In genomic region chr10:98748298-98748697, GRCh38 we compare ENCODE assay signal across 8 cellular contexts.
DNase-seq lines count a peak whose midpoint lies in the region; ATAC-seq and TF ChIP-seq lines count a peak whose summit lies in the region.

No MANE protein-coding gene starts in this region.

- no peak overlapping the region for H3K4me3 Mint-ChIP-seq in glutamatergic neuron (ENCODE audit: unreplicated experiment)

- ATAC-seq in GM18858 (IDR thresholded peaks at IDR 0.05; ENCODE audit: unreplicated experiment) (peak; percentile 44), HG03095 (IDR thresholded peaks at IDR 0.05; ENCODE audit: unreplicated experiment) (no peak), HG02588 (IDR thresholded peaks at IDR 0.05; ENCODE audit: unreplicated experiment) (no peak)

- H3K36me3 Mint-ChIP-seq in glutamatergic neuron (ENCODE audit: unreplicated experiment), result no peaks in the 10 kb centered on the region

- H3K27me3 Mint-ChIP-seq in glutamatergic neuron (ENCODE audit: unreplicated experiment), result no peaks in the 10 kb centered on the region

- peak; percentile 63 for TF ChIP-seq CTCF in glutamatergic neuron (IDR thresholded peaks at IDR 0.05; ENCODE audit: partially characterized antibody, unreplicated experiment)

- H3K9me3 Mint-ChIP-seq in glutamatergic neuron (ENCODE audit: unreplicated experiment), result no peaks in the 10 kb centered on the region

- DNase-seq in AG20443 (ENCODE audit: low spot score) (peak; percentile 22), RKO (ENCODE audit: low spot score) (peak; percentile 61), glutamatergic neuron (peak; percentile 21), NCI-H2107 treated with DMSO at 0.1 percent for 48 hours (lab: John Stamatoyannopoulos, UW; ENCODE audit: unreplicated experiment) (no peak)
- no peak for DNase-seq in stimulated activated CD4-positive, alpha-beta T cell treated with anti-CD3 and anti-CD28 coated beads, Interleukin-2, amount 100 ng/mL, for 24 hours

- H3K4me1 Mint-ChIP-seq in glutamatergic neuron (ENCODE audit: low read depth, unreplicated experiment), result no peaks in the 10 kb centered on the region

- H3K27ac Mint-ChIP-seq in glutamatergic neuron (ENCODE audit: unreplicated experiment), result no peak overlapping the region

Comparison
In these comparisons a context has a peak if more than half of its experiments do, and no peak if none do; other contexts are left out.
1. DNase-seq: peak in AG20443 (single experiment), RKO (single experiment) and glutamatergic neuron (single experiment); none in stimulated activated CD4-positive, alpha-beta T cell treated with anti-CD3 and anti-CD28 coated beads, Interleukin-2, amount 100 ng/mL, for 24 hours (0 of 2) and NCI-H2107 treated with DMSO at 0.1 percent for 48 hours (single experiment).